Comparison of ENCODE assay signal across 17 cellular contexts in genomic region chr7:123752534-123752933, GRCh38. TPM values are rescaled to one million over a fixed set of nuclear protein-coding genes. Genes with fewer than 3 reads are reported as not detected.
DNase-seq lines count a peak whose midpoint lies in the region; ATAC-seq and TF ChIP-seq lines count a peak whose summit lies in the region.
"Had no signal": no experiment of that assay in that cellular context is flagged by ENCODE, and none has a peak within 500 bp of the region (broad histone marks: within the 10 kb centered on the region; RNA-seq: fewer than 3 reads in every experiment).

No MANE protein-coding gene starts in this region.

- CTCF ChIA-PET in CD4-positive, alpha-beta T cell (lab: Charles Lee): interaction anchor here (1.1 kb wide), 1 partner anchor 13 kb away, joined by 4 read pairs; no protein-coding TSS in a partner anchor
- CTCF ChIA-PET in WTC11 (lab: Charles Lee): interaction anchor here (1.5 kb wide), 1 partner anchor 36 kb away, joined by 4 read pairs; no protein-coding TSS in a partner anchor

- no peak for TF ChIP-seq EP300 in transverse colon (IDR thresholded peaks at IDR 0.05; ENCODE audit: low read depth)

- H3K27me3 Mint-ChIP-seq in CD4-positive, alpha-beta T cell: no peaks in the 10 kb centered on the region
- H3K27me3 Mint-ChIP-seq in GM23338 (ENCODE audit: insufficient read depth, low read depth, poor library complexity) (peaks cover 2% of the 10 kb centered on the region), WTC11 (ENCODE audit: low read depth) (no peaks in the 10 kb centered on the region), nephron (ENCODE audit: low read depth) (no peaks in the 10 kb centered on the region)

- no peak overlapping the region for H2AFZ ChIP-seq in GM23338
- H2AFZ ChIP-seq in MM.1S (ENCODE audit: low read length): no peak overlapping the region

- ATAC-seq in CD4-positive, alpha-beta T cell (ENCODE audit: poor library complexity): no peak
- ATAC-seq in GM23338: no peak
- no peak for ATAC-seq in WTC11
- ATAC-seq: HCT116, Panc1 had no signal

- H3K9me2 ChIP-seq in GM23338 (ENCODE audit: insufficient read depth) (no peaks in the 10 kb centered on the region), MM.1S (replicated peaks; ENCODE audit: insufficient read depth, low read length) (no peaks in the 10 kb centered on the region)

- POLR2A ChIA-PET in CD4-positive, alpha-beta T cell (lab: Charles Lee): no interaction called here
- POLR2A ChIA-PET in WTC11 (lab: Charles Lee): no interaction called here

- DNase-seq in CD4-positive, alpha-beta T cell: no peak
- no peak for DNase-seq in GM23338 (ENCODE audit: low spot score)
- DNase-seq in WTC11 (ENCODE audit: low spot score): no peak
- no peak for DNase-seq in MM.1S
- no peak for DNase-seq in transverse colon
- DNase-seq in activated CD4-positive, alpha-beta T cell treated with anti-CD3 and anti-CD28 coated beads for 1 hour: no peak
- DNase-seq: CD4-positive, CD25-positive, alpha-beta regulatory T cell; DMS79; KG1; NCI-H1092; NCI-H1694; NCI-H2171; NCI-H446 had no signal

- no peaks in the 10 kb centered on the region for H3K9me3 ChIP-seq in CD4-positive, alpha-beta T cell (ENCODE audit: control insufficient read depth, low read length)
- H3K9me3 ChIP-seq in MM.1S (replicated peaks; ENCODE audit: insufficient read depth, low read length): no peaks in the 10 kb centered on the region
- no peaks in the 10 kb centered on the region for H3K9me3 ChIP-seq in transverse colon

- peaks cover 57% of the 10 kb centered on the region for H3K4me1 Mint-ChIP-seq in CD4-positive, alpha-beta T cell (ENCODE audit: low read depth)
- peaks cover 39% of the 10 kb centered on the region for H3K4me1 Mint-ChIP-seq in GM23338
- peaks cover 43% of the 10 kb centered on the region for H3K4me1 Mint-ChIP-seq in WTC11
- peaks cover 23% of the 10 kb centered on the region for H3K4me1 Mint-ChIP-seq in nephron

- H3K4me3 Mint-ChIP-seq in CD4-positive, alpha-beta T cell: no peak overlapping the region
- H3K4me3 Mint-ChIP-seq in GM23338 (no peak overlapping the region), WTC11 (peak overlapping the region; percentile 32; the same call in 1 of the 2 replicates), nephron (peak overlapping the region in 2 of 3 experiments; percentile 64 to 86)

- in situ Hi-C loops in transverse colon (cut with MboI; ENCODE audit: low pct_ligation_motif_present in 1 of 4, low pct_unique_long_range_greater_than_20kb in 1 of 4, low sequenced_read_pairs in 3 of 4): no loop called here

- peaks cover 14% of the 10 kb centered on the region for H3K36me3 Mint-ChIP-seq in CD4-positive, alpha-beta T cell (ENCODE audit: low read depth)
- H3K36me3 Mint-ChIP-seq in GM23338 (ENCODE audit: low read depth) (peaks cover 3% of the 10 kb centered on the region; the same call in 1 of the 3 replicates), WTC11 (0 out of 2 replicates have a peak, but pooled peaks cover 2% of the 10 kb centered on the region), nephron (ENCODE audit: low read depth) (no peaks in the 10 kb centered on the region)
- H3K36me3 Mint-ChIP-seq: CD4-positive, CD25-positive, alpha-beta regulatory T cell had no signal

- H3K9ac ChIP-seq in MM.1S (ENCODE audit: low read length): no peak overlapping the region

- whole genome bisulfite sequencing in transverse colon (ENCODE audit: low coverage in 1 of 2), 2 donors: 88 to 97% methylated on average over 3 of the region's 3 CpGs

- H3K27me3 ChIP-seq in CD4-positive, alpha-beta T cell (ENCODE audit: control insufficient read depth, insufficient read depth, low read length): no peaks in the 10 kb centered on the region
- H3K27me3 ChIP-seq in GM23338 (ENCODE audit: insufficient read depth) (no peaks in the 10 kb centered on the region), MM.1S (replicated peaks; ENCODE audit: insufficient read depth, low read length) (no peaks in the 10 kb centered on the region), transverse colon (no peaks in the 10 kb centered on the region)

- peaks cover 7% of the 10 kb centered on the region for H3F3A ChIP-seq in GM23338 (replicated peaks; ENCODE audit: low read depth)
- H3F3A ChIP-seq in MM.1S (ENCODE audit: insufficient read depth, low read length): peaks cover 40% of the 10 kb centered on the region

- peak overlapping the region; percentile 82 for H3K4me3 ChIP-seq in GM23338
- H3K4me3 ChIP-seq in MM.1S (ENCODE audit: low read length): no peak overlapping the region
- H3K4me3 ChIP-seq in transverse colon: no peak overlapping the region

- no peak for TF ChIP-seq CTCF in CD4-positive, alpha-beta T cell (IDR thresholded peaks at IDR 0.05)
- TF ChIP-seq CTCF in GM23338 (conservative IDR thresholded peaks at IDR 0.05; ENCODE audit: low read depth in 2 of 2) (no peak), WTC11 (IDR thresholded peaks at IDR 0.05) (no peak), nephron (IDR thresholded peaks at IDR 0.05; ENCODE audit: unreplicated experiment in 3 of 3) (no peak), MM.1S (IDR thresholded peaks at IDR 0.05; ENCODE audit: low read length) (no peak), transverse colon (IDR thresholded peaks at IDR 0.05) (no peak)

- no peak overlapping the region for H3K27ac ChIP-seq in CD4-positive, alpha-beta T cell (ENCODE audit: low read depth, low read length)
- H3K27ac ChIP-seq in GM23338 (ENCODE audit: low read depth): peak overlapping the region; percentile 57
- no peak overlapping the region for H3K27ac ChIP-seq in MM.1S (ENCODE audit: low read length)
- H3K27ac ChIP-seq in transverse colon: no peak overlapping the region
- H3K27ac ChIP-seq: HL-60 had no signal

- H3K79me2 ChIP-seq in GM23338 (replicated peaks; ENCODE audit: insufficient read depth) (peaks cover 32% of the 10 kb centered on the region), MM.1S (ENCODE audit: low read length) (peaks cover 17% of the 10 kb centered on the region)

- peak overlapping the region; percentile 59 for H3K4me2 ChIP-seq in GM23338
- H3K4me2 ChIP-seq in MM.1S (ENCODE audit: low read depth, low read length): no peak overlapping the region

- intact Hi-C loops in CD4-positive, alpha-beta T cell (cut with DNase I, micrococcal nuclease): no loop called here
- intact Hi-C loops in transverse colon (cut with DNase I; ENCODE audit: low total_unique reads): no loop called here

- no peaks in the 10 kb centered on the region for H3K9me3 Mint-ChIP-seq in CD4-positive, alpha-beta T cell
- no peaks in the 10 kb centered on the region for H3K9me3 Mint-ChIP-seq in GM23338
- H3K9me3 Mint-ChIP-seq in WTC11: no peaks in the 10 kb centered on the region
- no peaks in the 10 kb centered on the region for H3K9me3 Mint-ChIP-seq in nephron
- H3K9me3 Mint-ChIP-seq: CD4-positive, CD25-positive, alpha-beta regulatory T cell had no signal

- H3K36me3 ChIP-seq in GM23338 (ENCODE audit: insufficient read depth): no peaks in the 10 kb centered on the region
- H3K36me3 ChIP-seq in MM.1S (replicated peaks; ENCODE audit: insufficient read depth, low read length): no peaks in the 10 kb centered on the region
- H3K36me3 ChIP-seq in transverse colon: no peaks in the 10 kb centered on the region

- peaks cover 41% of the 10 kb centered on the region for H3K4me1 ChIP-seq in GM23338 (ENCODE audit: insufficient read depth)
- peaks cover 31% of the 10 kb centered on the region for H3K4me1 ChIP-seq in MM.1S (ENCODE audit: low read length)
- H3K4me1 ChIP-seq in transverse colon: peaks cover 7 to 55% (median 14%) of the 10 kb centered on the region in 4 donors

- no peak for TF ChIP-seq POLR2A in transverse colon (IDR thresholded peaks at IDR 0.05)

- H3K27ac Mint-ChIP-seq in CD4-positive, alpha-beta T cell: peak overlapping the region; percentile 6
- H3K27ac Mint-ChIP-seq in GM23338 (peak overlapping the region; percentile 9; the same call in 1 of the 2 replicates), WTC11 (peak overlapping the region; percentile 84; the same call in 1 of the 2 replicates), nephron (peak overlapping the region; percentile 98 to 99 (median 98))

- H4K20me1 ChIP-seq in GM23338 (replicated peaks; ENCODE audit: insufficient read depth): no peaks in the 10 kb centered on the region
- H4K20me1 ChIP-seq in MM.1S (ENCODE audit: insufficient read depth, low read length): no peaks in the 10 kb centered on the region

TF ChIP-seq in WTC11, 78 proteins besides CTCF, POLR2A, EP300 and RAD21 (continues in another document):
- TF ChIP-seq, protein P1, sequence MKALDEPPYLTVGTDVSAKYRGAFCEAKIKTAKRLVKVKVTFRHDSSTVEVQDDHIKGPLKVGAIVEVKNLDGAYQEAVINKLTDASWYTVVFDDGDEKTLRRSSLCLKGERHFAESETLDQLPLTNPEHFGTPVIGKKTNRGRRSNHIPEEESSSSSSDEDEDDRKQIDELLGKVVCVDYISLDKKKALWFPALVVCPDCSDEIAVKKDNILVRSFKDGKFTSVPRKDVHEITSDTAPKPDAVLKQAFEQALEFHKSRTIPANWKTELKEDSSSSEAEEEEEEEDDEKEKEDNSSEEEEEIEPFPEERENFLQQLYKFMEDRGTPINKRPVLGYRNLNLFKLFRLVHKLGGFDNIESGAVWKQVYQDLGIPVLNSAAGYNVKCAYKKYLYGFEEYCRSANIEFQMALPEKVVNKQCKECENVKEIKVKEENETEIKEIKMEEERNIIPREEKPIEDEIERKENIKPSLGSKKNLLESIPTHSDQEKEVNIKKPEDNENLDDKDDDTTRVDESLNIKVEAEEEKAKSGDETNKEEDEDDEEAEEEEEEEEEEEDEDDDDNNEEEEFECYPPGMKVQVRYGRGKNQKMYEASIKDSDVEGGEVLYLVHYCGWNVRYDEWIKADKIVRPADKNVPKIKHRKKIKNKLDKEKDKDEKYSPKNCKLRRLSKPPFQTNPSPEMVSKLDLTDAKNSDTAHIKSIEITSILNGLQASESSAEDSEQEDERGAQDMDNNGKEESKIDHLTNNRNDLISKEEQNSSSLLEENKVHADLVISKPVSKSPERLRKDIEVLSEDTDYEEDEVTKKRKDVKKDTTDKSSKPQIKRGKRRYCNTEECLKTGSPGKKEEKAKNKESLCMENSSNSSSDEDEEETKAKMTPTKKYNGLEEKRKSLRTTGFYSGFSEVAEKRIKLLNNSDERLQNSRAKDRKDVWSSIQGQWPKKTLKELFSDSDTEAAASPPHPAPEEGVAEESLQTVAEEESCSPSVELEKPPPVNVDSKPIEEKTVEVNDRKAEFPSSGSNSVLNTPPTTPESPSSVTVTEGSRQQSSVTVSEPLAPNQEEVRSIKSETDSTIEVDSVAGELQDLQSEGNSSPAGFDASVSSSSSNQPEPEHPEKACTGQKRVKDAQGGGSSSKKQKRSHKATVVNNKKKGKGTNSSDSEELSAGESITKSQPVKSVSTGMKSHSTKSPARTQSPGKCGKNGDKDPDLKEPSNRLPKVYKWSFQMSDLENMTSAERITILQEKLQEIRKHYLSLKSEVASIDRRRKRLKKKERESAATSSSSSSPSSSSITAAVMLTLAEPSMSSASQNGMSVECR (CRISPR knock-in tag; IDR thresholded peaks at IDR 0.05; ENCODE audit: borderline replicate concordance): no peak

RNA-seq across cellular contexts. Expression of gene WASL, which starts 3.7 kb away (rescaled TPM):
- total RNA-seq in CD4-positive, alpha-beta T cell: 1 to 10 TPM; 8.6 to 9.3 TPM
- 45.3 and 57.0 TPM in 2 replicates for total RNA-seq in GM23338 (2014; rRNA removed; shearing (Covaris generic))
- polyA plus RNA-seq in GM23338 (2016; fragmentation: Nextera tagmentation; extraction: Ambion mirVana): 35.6 and 36.4 TPM in 2 replicates
- 29.9 to 34.4 TPM (median 30.0 TPM) in 3 replicates for total RNA-seq in WTC11 (2021)
- 10 to 100 TPM; 30.1 to 97.8 (median 65.7) TPM for total RNA-seq in transverse colon

Comparison
In these comparisons a context has a peak if more than half of its experiments do, and no peak if none do; other contexts are left out.
1. H3K27ac Mint-ChIP-seq: peak in every context shown above with its lines; median percentile 98 in nephron; 84 in WTC11; 9 in GM23338; 6 in CD4-positive, alpha-beta T cell.
2. H3K4me3 Mint-ChIP-seq: peak in WTC11 (single experiment) and nephron (2 of 3); none in CD4-positive, alpha-beta T cell (single experiment) and GM23338 (single experiment).